Comparison of ENCODE assay signal across 9 cellular contexts in the genomic region with DNA sequence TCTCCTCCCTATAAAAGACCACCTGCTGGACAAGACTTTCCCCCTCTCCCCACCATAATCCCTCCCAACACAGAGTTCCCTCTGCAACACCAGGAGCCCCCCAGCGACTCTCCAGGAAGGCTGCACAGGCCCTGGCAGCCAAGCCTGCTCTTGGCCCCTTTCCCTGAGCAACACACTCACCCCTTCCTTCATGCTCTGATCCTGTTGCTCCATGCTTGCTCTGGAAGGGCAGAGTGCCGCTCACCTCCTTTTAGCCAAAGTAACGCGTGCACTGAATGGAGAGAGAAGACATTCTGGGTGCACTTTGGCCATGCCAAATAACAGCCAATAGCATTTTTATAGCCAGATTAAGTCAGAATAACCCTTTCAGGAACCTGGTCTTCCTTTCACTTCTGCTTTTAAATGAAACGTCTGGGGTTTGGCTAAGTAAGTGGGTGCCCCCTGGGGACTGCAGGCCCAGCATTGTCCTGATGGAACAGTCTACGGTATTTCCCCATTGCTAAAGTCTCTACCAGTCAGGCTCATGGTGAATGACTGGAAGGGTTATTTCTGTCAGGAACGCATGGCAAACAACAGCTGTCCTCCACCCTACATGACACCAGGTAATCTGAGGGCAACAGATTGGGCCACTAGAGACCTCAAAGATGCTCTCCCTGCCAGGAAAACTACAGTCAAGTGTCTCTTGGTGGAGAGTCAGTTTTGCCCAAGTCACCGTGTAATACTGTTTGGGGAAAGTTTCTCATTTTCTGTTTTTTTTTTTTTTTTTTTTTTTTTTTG. TPM values are rescaled to one million over a fixed set of nuclear protein-coding genes. Genes with fewer than 3 reads are reported as not detected.
A peak's percentile ranks its signal among the peaks of the same experiment; 100 is the strongest.
DNase-seq lines count a peak whose midpoint lies in the region; ATAC-seq and TF ChIP-seq lines count a peak whose summit lies in the region.
"Had no signal": no experiment of that assay in that cellular context is flagged by ENCODE, and none has a peak within 500 bp of the region (broad histone marks: within the 10 kb centered on the region; RNA-seq: fewer than 3 reads in every experiment).

A gene with protein sequence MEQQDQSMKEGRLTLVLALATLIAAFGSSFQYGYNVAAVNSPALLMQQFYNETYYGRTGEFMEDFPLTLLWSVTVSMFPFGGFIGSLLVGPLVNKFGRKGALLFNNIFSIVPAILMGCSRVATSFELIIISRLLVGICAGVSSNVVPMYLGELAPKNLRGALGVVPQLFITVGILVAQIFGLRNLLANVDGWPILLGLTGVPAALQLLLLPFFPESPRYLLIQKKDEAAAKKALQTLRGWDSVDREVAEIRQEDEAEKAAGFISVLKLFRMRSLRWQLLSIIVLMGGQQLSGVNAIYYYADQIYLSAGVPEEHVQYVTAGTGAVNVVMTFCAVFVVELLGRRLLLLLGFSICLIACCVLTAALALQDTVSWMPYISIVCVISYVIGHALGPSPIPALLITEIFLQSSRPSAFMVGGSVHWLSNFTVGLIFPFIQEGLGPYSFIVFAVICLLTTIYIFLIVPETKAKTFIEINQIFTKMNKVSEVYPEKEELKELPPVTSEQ (minus strand): TSS at position 312 of the 777 bp plus-strand sequence. CDS start 99 bp downstream, at position 213.

- no peaks in the 10 kb centered on the region for H3K36me3 Mint-ChIP-seq in progenitor cell of endocrine pancreas (ENCODE audit: insufficient read depth)

- CTCF ChIA-PET in AG04450 (lab: Charles Lee), result no interaction called here

- intact Hi-C loops in left ventricle myocardium inferior (cut with micrococcal nuclease), result no loop called here

- no peaks in the 10 kb centered on the region for H3K36me3 ChIP-seq in OCI-LY3 (replicated peaks; ENCODE audit: low read depth, low read length)
- H3K36me3 ChIP-seq in left ventricle myocardium inferior, result no peaks in the 10 kb centered on the region

- POLR2A ChIA-PET in AG04450 (lab: Yijun Ruan, JAX), result no interaction called here

- H3K9me3 ChIP-seq in AG04450 (ENCODE audit: control insufficient read depth, insufficient read depth, low read length) (no peaks in the 10 kb centered on the region; the same call in 1 of the 2 replicates), OCI-LY3 (ENCODE audit: insufficient read depth, low read length) (no peaks in the 10 kb centered on the region), left ventricle myocardium inferior (replicated peaks) (no peaks in the 10 kb centered on the region)

- H3K79me2 ChIP-seq in OCI-LY3 (ENCODE audit: low read length), result no peaks in the 10 kb centered on the region

- peak within 1 kb of the TSS; percentile 5; the same call in 1 of the 2 replicates for H3K4me3 ChIP-seq in AG04450 (ENCODE audit: low read depth, low read length)
- H3K4me3 ChIP-seq in OCI-LY3 (ENCODE audit: low read length), result peak within 1 kb of the TSS; percentile 78
- peak within 1 kb of the TSS; percentile 41 for H3K4me3 ChIP-seq in left ventricle myocardium inferior

- no peak within 1 kb of the TSS for H3K27ac Mint-ChIP-seq in progenitor cell of endocrine pancreas

- H3K4me2 ChIP-seq in OCI-LY3 (ENCODE audit: low read length), result peak within 1 kb of the TSS; percentile 99

- H3K4me1 ChIP-seq in OCI-LY3 (ENCODE audit: low read length) (peaks cover 37% of the 10 kb centered on the region), left ventricle myocardium inferior (peaks cover 49% of the 10 kb centered on the region)

- no peaks in the 10 kb centered on the region for H3K27me3 ChIP-seq in AG04450 (ENCODE audit: control insufficient read depth, insufficient read depth, low read length)
- H3K27me3 ChIP-seq in OCI-LY3 (ENCODE audit: low read depth, low read length), result no peaks in the 10 kb centered on the region; the same call in 1 of the 2 replicates
- H3K27me3 ChIP-seq in left ventricle myocardium inferior (ENCODE audit: low read depth), result no peaks in the 10 kb centered on the region

- H3K27ac ChIP-seq in AG04450 (ENCODE audit: low read depth, low read length) (peak within 1 kb of the TSS; percentile 21), OCI-LY3 (ENCODE audit: low read length) (peak within 1 kb of the TSS; percentile 79), left ventricle myocardium inferior (replicated peaks) (peak within 1 kb of the TSS; percentile 68)

- H3K9ac ChIP-seq in OCI-LY3 (ENCODE audit: low read length), result peak within 1 kb of the TSS; percentile 66

- peaks cover 4% of the 10 kb centered on the region for H3K27me3 Mint-ChIP-seq in progenitor cell of endocrine pancreas

- DNase-seq in AG04450 (ENCODE audit: low read depth, low spot score), result no peak
- DNase-seq in left ventricle myocardium inferior, result no peak
- peak; percentile 47 for DNase-seq in superior temporal gyrus (ENCODE audit: extremely low spot score)
- no peak for DNase-seq in progenitor cell of endocrine pancreas (ENCODE audit: low spot score, unreplicated experiment)
- DNase-seq in NCI-H226, result no peak

- ATAC-seq in GM19025 (IDR thresholded peaks at IDR 0.05; ENCODE audit: low read depth, unreplicated experiment), result peak; percentile 90
- peak; percentile 87 for ATAC-seq in HG03045 (IDR thresholded peaks at IDR 0.05; ENCODE audit: unreplicated experiment)

- H2AFZ ChIP-seq in OCI-LY3 (ENCODE audit: low read depth, low read length), result no peak within 1 kb of the TSS; the same call in 1 of the 2 replicates

- H3K4me3 Mint-ChIP-seq in progenitor cell of endocrine pancreas (ENCODE audit: low read depth), result no peak within 1 kb of the TSS

- TF ChIP-seq CTCF in AG04450 (IDR thresholded peaks at IDR 0.05; ENCODE audit: low read depth, low read length) (no peak), OCI-LY3 (IDR thresholded peaks at IDR 0.05; ENCODE audit: low read depth, low read length) (no peak), left ventricle myocardium inferior (IDR thresholded peaks at IDR 0.05; ENCODE audit: borderline replicate concordance) (no peak), progenitor cell of endocrine pancreas (IDR thresholded peaks at IDR 0.05; ENCODE audit: unreplicated experiment) (no peak)

- H3K9me3 Mint-ChIP-seq in progenitor cell of endocrine pancreas (ENCODE audit: low read depth), result no peaks in the 10 kb centered on the region

- no peaks in the 10 kb centered on the region for H3K4me1 Mint-ChIP-seq in progenitor cell of endocrine pancreas (ENCODE audit: low read depth)

- no peaks in the 10 kb centered on the region for H4K20me1 ChIP-seq in OCI-LY3 (ENCODE audit: insufficient read depth, low read length)

RNA-seq across cellular contexts. Expression of the gene that starts here (rescaled TPM):
- 0.20 and 0.21 TPM in 2 replicates for polyA plus RNA-seq in AG04450 (2011; rRNA removed)
- 0.70 TPM in 1 of 2 replicates, not detected in the other for polyA minus RNA-seq in AG04450 (2011; rRNA and poly(A)+ RNA removed)
- 4.2 TPM for total RNA-seq in left ventricle myocardium inferior
- not detected in 2 replicates for total RNA-seq in progenitor cell of endocrine pancreas
- total RNA-seq: Daoy had no signal

Comparison
In these comparisons a context has a peak if more than half of its experiments do, and no peak if none do; other contexts are left out.
1. H3K27ac ChIP-seq: peak in every context shown above with its lines; median percentile 79 in OCI-LY3; 68 in left ventricle myocardium inferior; 21 in AG04450.
2. H3K4me3 ChIP-seq: peak in every context shown above with its lines; median percentile 78 in OCI-LY3; 41 in left ventricle myocardium inferior; 5 in AG04450.